Comparison of ENCODE assay signal across 2 cellular contexts in genomic region chr9:136882109-136882946, GRCh38.
TF ChIP-seq lines count a peak whose summit lies in the region.

No MANE protein-coding gene starts in this region.

TF ChIP-seq in HEK293, 187 proteins besides CTCF, POLR2A, EP300 and RAD21 (continued from another document):
- no peak for TF ChIP-seq ZBTB26 (tag by site-specific recombination; optimal IDR thresholded peaks at IDR 0.05)
- TF ChIP-seq, protein P1, sequence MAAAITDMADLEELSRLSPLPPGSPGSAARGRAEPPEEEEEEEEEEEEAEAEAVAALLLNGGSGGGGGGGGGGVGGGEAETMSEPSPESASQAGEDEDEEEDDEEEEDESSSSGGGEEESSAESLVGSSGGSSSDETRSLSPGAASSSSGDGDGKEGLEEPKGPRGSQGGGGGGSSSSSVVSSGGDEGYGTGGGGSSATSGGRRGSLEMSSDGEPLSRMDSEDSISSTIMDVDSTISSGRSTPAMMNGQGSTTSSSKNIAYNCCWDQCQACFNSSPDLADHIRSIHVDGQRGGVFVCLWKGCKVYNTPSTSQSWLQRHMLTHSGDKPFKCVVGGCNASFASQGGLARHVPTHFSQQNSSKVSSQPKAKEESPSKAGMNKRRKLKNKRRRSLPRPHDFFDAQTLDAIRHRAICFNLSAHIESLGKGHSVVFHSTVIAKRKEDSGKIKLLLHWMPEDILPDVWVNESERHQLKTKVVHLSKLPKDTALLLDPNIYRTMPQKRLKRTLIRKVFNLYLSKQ (tag by site-specific recombination; IDR thresholded peaks at IDR 0.05; ENCODE audit: borderline replicate concordance), result no peak
- TF ChIP-seq SP7 (tag by site-specific recombination; IDR thresholded peaks at IDR 0.05), result peak; percentile 53; the same call in 1 of the 2 replicates
- TF ChIP-seq SP2 (tag by site-specific recombination; IDR thresholded peaks at IDR 0.05), result 0 out of 2 replicates have a peak, but pooled peaks have one; percentile 32
- peak; percentile 94 for TF ChIP-seq ZBTB17 (tag by site-specific recombination; IDR thresholded peaks at IDR 0.05)
- peak; percentile 57; the same call in 1 of the 2 replicates for TF ChIP-seq ZIC2 (tag by site-specific recombination; IDR thresholded peaks at IDR 0.05)
- peak; percentile 57 for TF ChIP-seq GLIS1 (tag by site-specific recombination; IDR thresholded peaks at IDR 0.05)
- no peak for TF ChIP-seq ZNF174 (tag by site-specific recombination; IDR thresholded peaks at IDR 0.05)
- TF ChIP-seq KLF9 (tag by site-specific recombination; IDR thresholded peaks at IDR 0.05; ENCODE audit: low read depth), result peak; percentile 21; the same call in 1 of the 2 replicates
- TF ChIP-seq KLF1 (tag by site-specific recombination; IDR thresholded peaks at IDR 0.05), result 0 out of 2 replicates have a peak, but pooled peaks have one; percentile 30
- TF ChIP-seq EGR2 (tag by site-specific recombination; IDR thresholded peaks at IDR 0.05; ENCODE audit: low read depth), result peak; percentile 68

TF ChIP-seq in liver, 16 proteins besides CTCF, POLR2A, EP300 and RAD21 (continued from another document):
- TF ChIP-seq REST (IDR thresholded peaks at IDR 0.05), result no peak
- TF ChIP-seq FOXA2 (IDR thresholded peaks at IDR 0.05), result no peak
- TF ChIP-seq ATF3 (IDR thresholded peaks at IDR 0.05), result peak; percentile 91
- TF ChIP-seq TAF1 (conservative IDR thresholded peaks at IDR 0.05), result no peak
- TF ChIP-seq FOXA1 (IDR thresholded peaks at IDR 0.05), result no peak
- TF ChIP-seq HNF4A (conservative IDR thresholded peaks at IDR 0.05), result peak; percentile 62 to 68
